In the genomic region with DNA sequence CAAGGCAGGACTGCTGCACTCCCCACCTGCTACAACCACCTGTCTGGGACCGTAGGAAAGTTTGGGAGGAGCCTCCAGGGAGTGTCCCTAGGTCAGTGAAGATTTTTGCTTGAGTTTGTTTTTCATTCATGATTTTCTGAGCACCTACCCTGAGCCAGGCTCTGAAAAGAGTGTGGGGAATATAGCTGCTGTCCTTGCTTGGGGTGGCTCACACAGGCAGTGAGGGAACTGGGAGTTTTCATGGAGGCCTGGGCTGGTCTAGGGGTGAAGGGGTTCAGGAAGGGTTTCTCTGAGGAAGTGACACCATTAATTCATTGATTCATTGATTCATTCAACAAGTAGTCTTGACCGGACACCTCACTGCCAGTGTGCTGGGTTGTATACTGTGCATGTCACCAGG, we compare ENCODE assay signal across 24 cellular contexts. TPM values are rescaled to one million over a fixed set of nuclear protein-coding genes. Genes with fewer than 3 reads are reported as not detected.
A peak's percentile ranks its signal among the peaks of the same experiment; 100 is the strongest.
DNase-seq lines count a peak whose midpoint lies in the region; ATAC-seq and TF ChIP-seq lines count a peak whose summit lies in the region.
"Had no signal": no experiment of that assay in that cellular context is flagged by ENCODE, and none has a peak within 500 bp of the region (broad histone marks: within the 10 kb centered on the region; RNA-seq: fewer than 3 reads in every experiment).

No MANE protein-coding gene starts in this region.

- DNase-seq in natural killer cell (no peak), T-cell (no peak), endodermal cell (peak; percentile 28), SKM-1 treated with dmso at 0.1 percent for 144 hours (lab: John Stamatoyannopoulos, UW; ENCODE audit: unreplicated experiment) (no peak), medulla oblongata (ENCODE audit: extremely low spot score) (no peak), NCI-H345 treated with DMSO at 0.1 percent for 48 hours (lab: John Stamatoyannopoulos, UW; ENCODE audit: unreplicated experiment) (no peak)
- DNase-seq in natural killer cell treated with Interleukin-12 subunit alpha and Interleukin-12 subunit beta and Interleukin-15 and Interleukin-18, amount 100 ng/mL, for 72 hours (ENCODE audit: low spot score): no peak
- DNase-seq: DMS 273 treated with DMSO at 0.1 percent for 48 hours; effector CD4-positive, alpha-beta T cell; erythroblast; IMR-90; mesenchymal stem cell; NCI-H1092 treated with DMSO at 0.1 percent for 48 hours; NCI-H2081; NCI-H345; NCI-H82; SK-N-SH; small intestine; stimulated activated CD4-positive, alpha-beta T cell treated with anti-CD3 and anti-CD28 coated beads, Interleukin-1b, Interleukin-23, amount 100 ng/mL, for 48 hours had no signal

- H3K4me3 Mint-ChIP-seq in natural killer cell (no peak overlapping the region), T-cell (no peak overlapping the region), endodermal cell (no peak overlapping the region)
- H3K4me3 Mint-ChIP-seq in natural killer cell treated with Interleukin-12 subunit alpha and Interleukin-12 subunit beta and Interleukin-15 and Interleukin-18, amount 100 ng/mL, for 72 hours: no peak overlapping the region

- CTCF ChIA-PET in T-cell (lab: Charles Lee): interaction anchor here (0.5 kb wide), 2 partner anchors 67 to 281 kb away, joined by 3 to 4 read pairs; no protein-coding TSS in a partner anchor

- H3K4me1 Mint-ChIP-seq in natural killer cell (peaks cover 5 to 6% of the 10 kb centered on the region in 2 donors), T-cell (peaks cover 9 to 11% (median 11%) of the 10 kb centered on the region in 3 donors), endodermal cell (peaks cover 6% of the 10 kb centered on the region)
- H3K4me1 Mint-ChIP-seq in natural killer cell treated with Interleukin-12 subunit alpha and Interleukin-12 subunit beta and Interleukin-15 and Interleukin-18, amount 100 ng/mL, for 72 hours (ENCODE audit: low read depth in 2 of 2): peaks cover 4 to 5% of the 10 kb centered on the region in 2 donors

- intact Hi-C loops in natural killer cell (cut with micrococcal nuclease): no loop called here

- no peaks in the 10 kb centered on the region for H3K27me3 Mint-ChIP-seq in natural killer cell (ENCODE audit: low read depth in 2 of 2)
- no peaks in the 10 kb centered on the region for H3K27me3 Mint-ChIP-seq in natural killer cell treated with Interleukin-12 subunit alpha and Interleukin-12 subunit beta and Interleukin-15 and Interleukin-18, amount 100 ng/mL, for 72 hours
- no peaks in the 10 kb centered on the region for H3K27me3 Mint-ChIP-seq in T-cell
- no peaks in the 10 kb centered on the region for H3K27me3 Mint-ChIP-seq in endodermal cell (ENCODE audit: insufficient read depth)

- POLR2A ChIA-PET in T-cell (lab: Charles Lee): no interaction called here

- no peak overlapping the region for H3K9ac ChIP-seq in endodermal cell (ENCODE audit: extremely low read depth, low read length, poor library complexity, severe bottlenecking)
- H3K9ac ChIP-seq: SK-N-SH had no signal

- H3K27ac Mint-ChIP-seq in natural killer cell (peak overlapping the region; percentile 48 to 71), T-cell (peak overlapping the region; percentile 58 to 63), endodermal cell (no peak overlapping the region)
- H3K27ac Mint-ChIP-seq in natural killer cell treated with Interleukin-12 subunit alpha and Interleukin-12 subunit beta and Interleukin-15 and Interleukin-18, amount 100 ng/mL, for 72 hours: peak overlapping the region in 1 of 2 donors; percentile 63

- no peaks in the 10 kb centered on the region for H3K27me3 ChIP-seq in endodermal cell (ENCODE audit: control insufficient read depth, insufficient read depth, low read length, poor library complexity, severe bottlenecking)
- H3K27me3 ChIP-seq: heart left ventricle, testis, vagina had no signal

- WGBS in endodermal cell (ENCODE audit: insufficient coverage in 1 of 2, insufficient read length in 1 of 2), 2 experiments: 96 to 100% methylated on average over 2 of the region's 2 CpGs

- no peak for ATAC-seq in natural killer cell
- ATAC-seq in natural killer cell treated with Interleukin-12 subunit alpha and Interleukin-12 subunit beta and Interleukin-15 and Interleukin-18, amount 100 ng/mL, for 72 hours: no peak
- no peak for ATAC-seq in T-cell (replicated peaks in 1 of 4)
- ATAC-seq: heart left ventricle had no signal

- H3K36me3 ChIP-seq in endodermal cell (ENCODE audit: control insufficient read depth, insufficient read depth, low read length): peaks cover 7% of the 10 kb centered on the region

- TF ChIP-seq CTCF in natural killer cell (IDR thresholded peaks at IDR 0.05) (no peak), endodermal cell (conservative IDR thresholded peaks at IDR 0.05) (no peak)

- no peaks in the 10 kb centered on the region for H3K9me3 Mint-ChIP-seq in natural killer cell
- H3K9me3 Mint-ChIP-seq in natural killer cell treated with Interleukin-12 subunit alpha and Interleukin-12 subunit beta and Interleukin-15 and Interleukin-18, amount 100 ng/mL, for 72 hours: no peaks in the 10 kb centered on the region
- no peaks in the 10 kb centered on the region for H3K9me3 Mint-ChIP-seq in T-cell
- H3K9me3 Mint-ChIP-seq in endodermal cell: no peaks in the 10 kb centered on the region

- no peak overlapping the region for H3K27ac ChIP-seq in endodermal cell (ENCODE audit: low read depth, low read length)
- H3K27ac ChIP-seq: C4-2B, heart left ventricle, testis, vagina, VCaP had no signal

- no peak overlapping the region for H3K4me3 ChIP-seq in endodermal cell (ENCODE audit: low read length)
- H3K4me3 ChIP-seq: heart left ventricle, testis, vagina had no signal

- H3K4me1 ChIP-seq in endodermal cell (ENCODE audit: control insufficient read depth, insufficient read depth, low read length): no peaks in the 10 kb centered on the region

- H3K9me3 ChIP-seq in endodermal cell (ENCODE audit: control insufficient read depth, low read length): no peaks in the 10 kb centered on the region
- H3K9me3 ChIP-seq: heart left ventricle, SK-N-SH, testis, vagina had no signal

- no peaks in the 10 kb centered on the region for H3K36me3 Mint-ChIP-seq in natural killer cell
- no peaks in the 10 kb centered on the region for H3K36me3 Mint-ChIP-seq in natural killer cell treated with Interleukin-12 subunit alpha and Interleukin-12 subunit beta and Interleukin-15 and Interleukin-18, amount 100 ng/mL, for 72 hours
- H3K36me3 Mint-ChIP-seq in T-cell: peaks cover 9% of the 10 kb centered on the region
- H3K36me3 Mint-ChIP-seq in endodermal cell (ENCODE audit: low read depth): peaks cover 7% of the 10 kb centered on the region

RNA-seq across cellular contexts. Expression of a gene that starts 48.8 kb away (rescaled TPM):
- total RNA-seq in natural killer cell: 10 to 100 TPM; 36.2 to 50.2 (median 41.2) TPM
- total RNA-seq in natural killer cell treated with Interleukin-12 subunit alpha and Interleukin-12 subunit beta and Interleukin-15 and Interleukin-18, amount 100 ng/mL, for 72 hours: 10 to 100 TPM; 63.7 to 70.9 TPM
- total RNA-seq in T-cell: 10 to 100 TPM; 32.7 to 42.1 (median 39.3) TPM
- 10 to 100 TPM; 18.4 to 24.2 TPM for total RNA-seq in endodermal cell
- polyA plus RNA-seq in endodermal cell (2013, experiment 1 of 2): 25.4 TPM
- 27.4 TPM for polyA plus RNA-seq in endodermal cell (2013, experiment 2 of 2)

RNA-seq across cellular contexts. Expression of a gene that starts 58.4 kb away (rescaled TPM):
- 100 to 1,000 TPM; 130 to 174 (median 173) TPM for total RNA-seq in natural killer cell
- 10 to 100 TPM; 45.2 to 70.8 TPM for total RNA-seq in natural killer cell treated with Interleukin-12 subunit alpha and Interleukin-12 subunit beta and Interleukin-15 and Interleukin-18, amount 100 ng/mL, for 72 hours
- total RNA-seq in T-cell: 100 to 1,000 TPM; 163 to 263 (median 239) TPM
- 10 to 100 TPM; 33.9 to 51.9 TPM for total RNA-seq in endodermal cell
- 4.3 TPM for polyA plus RNA-seq in endodermal cell (2013, experiment 1 of 2)
- polyA plus RNA-seq in endodermal cell (2013, experiment 2 of 2): 4.5 TPM
